8 cellular contexts compared by ENCODE assay signal in the genomic region with DNA sequence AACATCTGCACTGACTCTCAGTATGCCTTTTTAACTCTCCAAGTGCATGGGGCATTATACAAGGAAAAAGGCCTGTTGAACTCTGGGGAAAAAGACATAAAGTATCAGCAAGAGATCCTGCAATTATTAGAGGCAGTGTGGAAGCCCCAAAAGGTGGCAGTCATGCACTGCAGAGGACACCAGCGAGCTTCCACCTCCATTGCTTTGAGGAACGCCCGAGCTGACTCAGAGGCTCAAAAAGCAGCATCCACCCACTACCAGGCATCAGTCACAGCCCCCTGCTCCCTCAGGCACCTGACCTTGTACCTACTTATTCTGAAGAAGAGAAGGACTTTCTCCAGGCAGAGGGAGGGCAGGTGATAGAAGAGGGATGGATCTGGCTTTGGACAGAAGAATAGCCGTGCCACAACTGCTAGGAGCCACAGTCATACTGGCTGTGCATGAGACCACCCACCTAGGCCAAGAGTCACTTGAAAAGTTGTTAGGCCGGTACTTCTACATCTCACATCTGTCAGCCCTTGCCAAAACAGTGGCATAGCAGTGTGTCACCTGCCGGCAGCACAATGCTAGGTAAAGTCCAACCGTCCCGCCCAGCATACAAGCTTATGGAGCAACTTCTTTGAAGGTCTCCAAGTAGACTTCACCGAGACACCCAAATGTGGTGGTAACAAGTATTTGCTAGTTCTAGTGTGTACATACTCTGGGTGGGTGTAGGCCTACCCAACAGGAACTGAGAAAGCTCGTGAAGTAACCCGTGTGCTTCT.
DNase-seq lines count a peak whose midpoint lies in the region; ATAC-seq, FAIRE-seq and TF ChIP-seq lines count a peak whose summit lies in the region.
"Not testable (repeated sequence)": the region's sequence is repeated elsewhere in the genome, so short reads cannot be mapped to it uniquely, and the experiment has no call there.

No MANE protein-coding gene starts in this region.

- not testable (repeated sequence) for ATAC-seq in A549, right lobe of liver

- POLR2A ChIA-PET in A549 (lab: Yijun Ruan, JAX) = not testable (repeated sequence)

- not testable (repeated sequence) for TF ChIP-seq POLR2A in A549 (IDR thresholded peaks at IDR 0.05; ENCODE audit: low read length); right lobe of liver (IDR thresholded peaks at IDR 0.05); stomach (IDR thresholded peaks at IDR 0.05)

- H3K9ac ChIP-seq in colonic mucosa (ENCODE audit: low read depth in 2 of 2, low read length in 2 of 2) = not testable (repeated sequence)

- H3K36me3 ChIP-seq in SJCRH30, colonic mucosa, left ventricle myocardium inferior, right lobe of liver, stomach: not testable (repeated sequence)

- not testable (repeated sequence) for H3K27me3 ChIP-seq in SJCRH30; colonic mucosa; left ventricle myocardium inferior (ENCODE audit: low read depth); right lobe of liver; stomach

- not testable (repeated sequence) for TF ChIP-seq CTCF in A549 (IDR thresholded peaks at IDR 0.05); colonic mucosa (IDR thresholded peaks at IDR 0.05); stomach (IDR thresholded peaks at IDR 0.05)
- TF ChIP-seq CTCF in left ventricle myocardium inferior (IDR thresholded peaks at IDR 0.05; ENCODE audit: borderline replicate concordance) = peak; percentile 32
- peak in 3 of 4 donors; percentile 4 to 14 (median 14) for TF ChIP-seq CTCF in right lobe of liver (IDR thresholded peaks at IDR 0.05)

- intact Hi-C loops in colonic mucosa (cut with DNase I); left ventricle myocardium inferior (cut with micrococcal nuclease); right lobe of liver (cut with DNase I); stomach (cut with DNase I; ENCODE audit: low total_unique reads): not testable (repeated sequence)

- H3K4me3 ChIP-seq in A549, SJCRH30, colonic mucosa, left ventricle myocardium inferior, right lobe of liver, stomach: not testable (repeated sequence)

- not testable (repeated sequence) for H3K4me2 ChIP-seq in A549

- not testable (repeated sequence) for H3K4me1 ChIP-seq in A549, SJCRH30, colonic mucosa, left ventricle myocardium inferior, right lobe of liver, stomach

- H3K27ac ChIP-seq in A549; SJCRH30; colonic mucosa; left ventricle myocardium inferior (replicated peaks); right lobe of liver; stomach: not testable (repeated sequence)

- FAIRE-seq in A549 (lab: Jason Lieb, UNC) = peak; percentile 59

- H3K9me3 ChIP-seq in A549 = peaks cover 14% of the 10 kb centered on the region; the same call in 2 of the 3 replicates
- not testable (repeated sequence) for H3K9me3 ChIP-seq in SJCRH30 (replicated peaks); colonic mucosa; left ventricle myocardium inferior (replicated peaks); right lobe of liver; stomach

- not testable (repeated sequence) for TF ChIP-seq RAD21 in A549 (conservative IDR thresholded peaks at IDR 0.05 in 1 of 2, IDR thresholded peaks at IDR 0.05 in 1 of 2)

- CTCF ChIA-PET in A549 (lab: Yijun Ruan, JAX) = not testable (repeated sequence)

- DNase-seq in A549 (ENCODE audit: low read depth in 1 of 2, low spot score in 1 of 2); left ventricle myocardium inferior; right lobe of liver: not testable (repeated sequence)
- DNase-seq in HT-29 (ENCODE audit: low spot score) (peak; percentile 33), NCI-H82 (lab: John Stamatoyannopoulos, UW) (peak; percentile 27), SJCRH30 (peak; percentile 24 to 41), colonic mucosa (peak; percentile 43), stomach (peak; percentile 29)

- not testable (repeated sequence) for TF ChIP-seq EP300 in A549 (IDR thresholded peaks at IDR 0.05); stomach (IDR thresholded peaks at IDR 0.05)

- WGBS in A549 (ENCODE audit: missing lambda C conversion rate) = 3% methylated on average over 11 of the region's 11 CpGs
- WGBS in right lobe of liver (ENCODE audit: insufficient coverage, low coverage, low lambda C conversion rate, missing lambda C conversion rate) = 60% methylated on average over 2 of the region's 11 CpGs
- 47 to 61% (median 52%) methylated on average over 10 to 11 of the region's 11 CpGs for WGBS in stomach, 5 donors
